ENCODE assay signal across 30 cellular contexts in genomic region chr6:7198833-7199800, GRCh38.
A peak's percentile ranks its signal among the peaks of the same experiment; 100 is the strongest.
DNase-seq lines count a peak whose midpoint lies in the region; ATAC-seq, FAIRE-seq and TF ChIP-seq lines count a peak whose summit lies in the region.
"Had no signal": no experiment of that assay in that cellular context is flagged by ENCODE, and none has a peak within 500 bp of the region (broad histone marks: within the 10 kb centered on the region; RNA-seq: fewer than 3 reads in every experiment).

No MANE protein-coding gene starts in this region.

- in situ Hi-C loops in HepG2 (cut with HindIII; ENCODE audit: extremely low pct_ligation_motif_present, low pct_unique_long_range_greater_than_20kb), result no loop called here

- ATAC-seq in HepG2 (no peak), esophagus mucosa (no peak), GM21367 (IDR thresholded peaks at IDR 0.05; ENCODE audit: unreplicated experiment) (no peak)
- ATAC-seq: left cardiac atrium had no signal

- intact Hi-C loops in HepG2 (cut with micrococcal nuclease; ENCODE audit: unreplicated experiment) (no loop called here), vagina (cut with DNase I) (no loop called here)

- no peak overlapping the region for H3K9ac ChIP-seq in HepG2 (ENCODE audit: insufficient read depth, low read depth, low read length)

- H3K4me1 ChIP-seq in HepG2 (ENCODE audit: insufficient read depth, low read length), result peaks cover 40% of the 10 kb centered on the region
- peaks cover 46% of the 10 kb centered on the region for H3K4me1 ChIP-seq in vagina

- no peak overlapping the region for H3K4me3 ChIP-seq in HepG2 (replicated peaks in 1 of 3; ENCODE audit: insufficient read depth in 1 of 3, low read depth in 2 of 3, low read length in 3 of 3)
- H3K4me3 ChIP-seq in vagina, result no peak overlapping the region
- H3K4me3 ChIP-seq: adrenal gland had no signal

- peak overlapping the region in 2 of 3 donors; percentile 8 to 39 for H3K27ac Mint-ChIP-seq in IgD-negative memory B cell
- H3K27ac Mint-ChIP-seq: activated T-helper 1 cell treated with anti-CD3 and anti-CD28 coated beads, Interleukin-12 subunit alpha, Interleukin-12 subunit beta, Interleukin-2, Interleukin-4 antibody, amounts not matched to agents 30 ng/mL and 10 ng/mL and 1 ng/mL, durations not matched to agents 14 hours and 24 hours and 36 hours; B cell; H9; nephron progenitor cell had no signal

- peaks cover 33% of the 10 kb centered on the region for H3K79me2 ChIP-seq in HepG2 (ENCODE audit: insufficient read depth, low read length)

- H3K4me2 ChIP-seq in HepG2 (ENCODE audit: low read depth, low read length), result no peak overlapping the region

- peak overlapping the region in 1 of 4 donors; percentile 7 for H3K4me3 Mint-ChIP-seq in IgD-negative memory B cell
- H3K4me3 Mint-ChIP-seq: activated naive CD4-positive, alpha-beta T cell treated with anti-CD3 and anti-CD28 coated beads, Interleukin-2, amount 10 ng/mL, durations not matched to agents 7 days and 5 days; activated T-helper 1 cell treated with anti-CD3 and anti-CD28 coated beads, Interleukin-12 subunit alpha, Interleukin-12 subunit beta, Interleukin-2, Interleukin-4 antibody, amounts not matched to agents 30 ng/mL and 10 ng/mL and 1 ng/mL, durations not matched to agents 14 hours and 24 hours and 36 hours; B cell; H9; nephron progenitor cell had no signal

- peaks cover 21 to 35% (median 30%) of the 10 kb centered on the region in 3 donors for H3K4me1 Mint-ChIP-seq in IgD-negative memory B cell

- BruUV-seq in HepG2 (replicated peaks; lab: Mats Ljungman, UMichigan), result no TSS peak

- WGBS in HepG2 (ENCODE audit: low lambda C conversion rate), result 98% methylated on average over 11 of the region's 11 CpGs

- peaks cover 6% of the 10 kb centered on the region for H3K36me3 Mint-ChIP-seq in IgD-negative memory B cell

- H2AFZ ChIP-seq in HepG2 (ENCODE audit: low read length), result no peak overlapping the region

- H3K27me3 ChIP-seq in HepG2 (ENCODE audit: control insufficient read depth in 1 of 2, insufficient read depth in 2 of 2, low read length in 2 of 2) (no peaks in the 10 kb centered on the region), vagina (no peaks in the 10 kb centered on the region)
- H3K27me3 ChIP-seq: adrenal gland had no signal

- H3K36me3 ChIP-seq in HepG2 (replicated peaks in 1 of 2; ENCODE audit: control insufficient read depth in 1 of 2, insufficient read depth in 2 of 2, low read length in 2 of 2) (peaks cover 24 to 59% of the 10 kb centered on the region in 2 experiments), vagina (no peaks in the 10 kb centered on the region)

- H3K27ac ChIP-seq in VCaP, result peak overlapping the region; percentile 77
- H3K27ac ChIP-seq in HepG2 (ENCODE audit: extremely low read length, insufficient read depth, low read length), result peak overlapping the region; percentile 8
- peak overlapping the region; percentile 38 for H3K27ac ChIP-seq in vagina
- H3K27ac ChIP-seq: adrenal gland had no signal

- TF ChIP-seq CTCF in VCaP (conservative IDR thresholded peaks at IDR 0.05), result no peak
- no peak for TF ChIP-seq CTCF in HepG2 (CRISPR knock-in tag; IDR thresholded peaks at IDR 0.05)
- no peak for TF ChIP-seq CTCF in vagina (IDR thresholded peaks at IDR 0.05)

- DNase-seq in HepG2 (ENCODE audit: low spot score), result no peak
- no peak for DNase-seq in vagina (ENCODE audit: extremely low spot score in 2 of 2)
- no peak for DNase-seq in HuH-7 (ENCODE audit: low spot score)
- DNase-seq: ACHN; activated CD4-positive, alpha-beta T cell treated with anti-CD3 and anti-CD28 coated beads, Interleukin-2, amount 50 U/mL, for 48 hours; activated CD4-positive, CD25-positive, alpha-beta regulatory T cell treated with anti-CD3 and anti-CD28 coated beads, Interleukin-2, amount 50 U/mL, for 72 hours; activated naive CD4-positive, alpha-beta T cell treated with anti-CD3 and anti-CD28 coated beads, Interleukin-2, amount 10 ng/mL, durations not matched to agents 7 days and 5 days; adrenal gland; Caco-2; DMS53; H9; hippocampal formation; left cardiac atrium; mammary epithelial cell; MV-4-11; NCI-H1694; NCI-H446 treated with DMSO at 0.1 percent for 48 hours; NCI-H774; nephron progenitor cell; stimulated activated CD4-positive, alpha-beta T cell treated with anti-CD3 and anti-CD28 coated beads, Interleukin-15, amount 100 ng/mL, for 24 hours; stimulated activated naive CD4-positive, alpha-beta T cell; T1000 had no signal

- H3K9me3 Mint-ChIP-seq in IgD-negative memory B cell, result no peaks in the 10 kb centered on the region
- H3K9me3 Mint-ChIP-seq: activated naive CD4-positive, alpha-beta T cell treated with anti-CD3 and anti-CD28 coated beads, Interleukin-2, amount 10 ng/mL, durations not matched to agents 7 days and 5 days; activated T-helper 1 cell treated with anti-CD3 and anti-CD28 coated beads, Interleukin-12 subunit alpha, Interleukin-12 subunit beta, Interleukin-2, Interleukin-4 antibody, amounts not matched to agents 30 ng/mL and 10 ng/mL and 1 ng/mL, durations not matched to agents 14 hours and 24 hours and 36 hours; H9; nephron progenitor cell had no signal

- TF ChIP-seq EP300 in HepG2 (IDR thresholded peaks at IDR 0.05; ENCODE audit: low read depth in 2 of 2, low read length in 2 of 2) (no peak), HepG2 (CRISPR knock-in tag; IDR thresholded peaks at IDR 0.05; ENCODE audit: borderline replicate concordance) (no peak)

- POLR2A ChIA-PET in HepG2 (lab: Yijun Ruan, JAX), result interaction anchor here (1.1 kb wide), 1 partner anchor 157 kb away, joined by 4 read pairs; no protein-coding TSS in a partner anchor

- no peak for TF ChIP-seq POLR2A in HepG2 (IDR thresholded peaks at IDR 0.05; ENCODE audit: insufficient read depth in 1 of 2, low read depth in 2 of 2, low read length in 2 of 2)
- no peak for TF ChIP-seq POLR2A in vagina (IDR thresholded peaks at IDR 0.05)

- no peak for TF ChIP-seq RAD21 in HepG2 (CRISPR knock-in tag; IDR thresholded peaks at IDR 0.05)

- no peaks in the 10 kb centered on the region for H3K27me3 Mint-ChIP-seq in IgD-negative memory B cell
- H3K27me3 Mint-ChIP-seq: activated naive CD4-positive, alpha-beta T cell treated with anti-CD3 and anti-CD28 coated beads, Interleukin-2, amount 10 ng/mL, durations not matched to agents 7 days and 5 days; B cell had no signal

- CTCF ChIA-PET in HepG2 (lab: Yijun Ruan, JAX; ENCODE audit: low intra/inter-chr PET ratio, low total read pairs), result no interaction called here

- H3K9me3 ChIP-seq in HepG2 (ENCODE audit: low read length) (no peaks in the 10 kb centered on the region), vagina (no peaks in the 10 kb centered on the region)
- H3K9me3 ChIP-seq: adrenal gland, Caco-2 had no signal

- FAIRE-seq in HepG2 (lab: Jason Lieb, UNC), result no peak
- FAIRE-seq: GM12891, urothelium cell line had no signal

- no peaks in the 10 kb centered on the region; the same call in 1 of the 2 replicates for H4K20me1 ChIP-seq in HepG2 (ENCODE audit: insufficient read depth, low read length)

TF ChIP-seq in HepG2, 621 proteins besides CTCF, POLR2A, EP300 and RAD21:
- peak; percentile 68 for TF ChIP-seq RBM22 (optimal IDR thresholded peaks at IDR 0.05; ENCODE audit: low read length)
- no peak for TF ChIP-seq SAFB2 (CRISPR knock-in tag; IDR thresholded peaks at IDR 0.05; ENCODE audit: borderline replicate concordance, low read depth)
- TF ChIP-seq ZNF235 (CRISPR knock-in tag; IDR thresholded peaks at IDR 0.05; ENCODE audit: borderline replicate concordance), result no peak
- TF ChIP-seq FIP1L1 (IDR thresholded peaks at IDR 0.05; ENCODE audit: borderline replicate concordance, insufficient read depth, low read depth, low read length), result no peak
TF ChIP-seq in HepG2: peak in this region for 1.

Comparison
In these comparisons a context has a peak if more than half of its experiments do, and no peak if none do; other contexts are left out.
1. H3K27ac ChIP-seq: peak in every context shown above with its lines; median percentile 77 in VCaP; 38 in vagina; 8 in HepG2.